Comparison of ENCODE assay signal across 9 cellular contexts in the genomic region with DNA sequence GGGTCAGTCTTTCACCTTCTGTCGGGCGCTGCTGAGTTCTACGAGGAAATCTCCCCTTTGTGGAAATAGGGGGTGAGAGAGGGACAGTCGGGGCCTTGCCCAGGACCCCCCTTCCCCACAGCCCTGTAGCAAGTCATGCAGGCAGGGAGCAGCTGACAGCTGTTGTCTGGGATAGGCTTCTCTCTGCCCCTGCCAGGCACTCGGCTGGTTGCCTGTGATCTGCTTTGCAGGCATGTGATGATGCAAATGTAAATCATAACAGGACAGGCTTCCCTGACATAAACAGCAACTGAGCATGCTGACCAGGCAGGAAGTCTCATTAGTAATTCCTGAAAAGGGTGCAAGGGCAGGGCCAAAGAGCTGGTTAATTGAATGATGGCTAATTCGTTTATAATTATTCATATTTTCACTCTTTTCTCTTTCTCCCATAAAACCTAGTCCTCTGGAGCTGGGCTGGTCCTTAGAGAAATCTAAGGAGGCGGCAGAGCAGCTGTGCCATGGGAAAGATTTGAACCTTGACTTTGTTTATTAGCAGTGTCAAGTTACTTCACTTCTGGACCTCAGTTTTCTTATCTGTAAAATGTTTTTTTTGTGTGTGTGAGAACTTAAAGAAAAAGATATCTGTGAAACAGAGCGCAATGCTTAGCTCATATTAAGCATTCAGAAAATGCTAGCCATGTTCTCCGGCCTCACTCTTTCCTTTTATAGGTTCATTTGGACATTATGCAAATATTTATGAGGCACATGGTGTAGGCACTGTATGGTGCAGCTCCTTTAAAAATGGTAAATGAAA.
DNase-seq lines count a peak whose midpoint lies in the region; TF ChIP-seq lines count a peak whose summit lies in the region.
"Had no signal": no experiment of that assay in that cellular context is flagged by ENCODE, and none has a peak within 500 bp of the region (broad histone marks: within the 10 kb centered on the region; RNA-seq: fewer than 3 reads in every experiment).

No MANE protein-coding gene starts in this region.

- H3K9me3 ChIP-seq in MG63 (peaks cover 19% of the 10 kb centered on the region), MM.1S (replicated peaks; ENCODE audit: insufficient read depth, low read length) (no peaks in the 10 kb centered on the region)

- WGBS in mesendoderm (ENCODE audit: extremely low coverage, insufficient coverage, low lambda C conversion rate): no CpG with 5 or more reads among the region's 9 CpGs

- H3K4ac ChIP-seq in mesendoderm (ENCODE audit: low read depth, low read length): no peak overlapping the region

- H3K27ac ChIP-seq in mesendoderm (ENCODE audit: low read depth, low read length): no peak overlapping the region
- H3K27ac ChIP-seq in MM.1S (ENCODE audit: low read length): no peak overlapping the region

- H4K8ac ChIP-seq in mesendoderm (ENCODE audit: low read depth, low read length): no peak overlapping the region

- no peak for TF ChIP-seq CTCF in MM.1S (IDR thresholded peaks at IDR 0.05; ENCODE audit: low read length)

- H3K27me3 ChIP-seq in MG63: no peaks in the 10 kb centered on the region
- no peaks in the 10 kb centered on the region for H3K27me3 ChIP-seq in mesendoderm (ENCODE audit: insufficient read depth, low read length, poor library complexity)
- H3K27me3 ChIP-seq in MM.1S (replicated peaks; ENCODE audit: insufficient read depth, low read length): no peaks in the 10 kb centered on the region
- H3K27me3 ChIP-seq in H7 (ENCODE audit: control insufficient read depth, insufficient read depth, low read length): no peaks in the 10 kb centered on the region

- no peaks in the 10 kb centered on the region for H4K20me1 ChIP-seq in MM.1S (ENCODE audit: insufficient read depth, low read length)

- H3K79me1 ChIP-seq in mesendoderm (ENCODE audit: low read length): peaks cover 13% of the 10 kb centered on the region

- H3K36me3 ChIP-seq in MG63: peaks cover 5% of the 10 kb centered on the region; the same call in 1 of the 2 replicates
- no peaks in the 10 kb centered on the region for H3K36me3 ChIP-seq in mesendoderm (ENCODE audit: control insufficient read depth, insufficient read depth, low read length)
- no peaks in the 10 kb centered on the region for H3K36me3 ChIP-seq in MM.1S (replicated peaks; ENCODE audit: insufficient read depth, low read length)
- H3K36me3 ChIP-seq in H7 (replicated peaks; ENCODE audit: control insufficient read depth, insufficient read depth, low read length): no peaks in the 10 kb centered on the region

- H2BK15ac ChIP-seq in mesendoderm (replicated peaks; ENCODE audit: low read depth): no peak overlapping the region

- H2AFZ ChIP-seq in MM.1S (ENCODE audit: low read length): no peak overlapping the region

- H2AK5ac ChIP-seq in mesendoderm (ENCODE audit: low read length): no peak overlapping the region

- no peak overlapping the region for H3K4me3 ChIP-seq in MG63
- no peak overlapping the region for H3K4me3 ChIP-seq in mesendoderm (ENCODE audit: low read length)
- no peak overlapping the region for H3K4me3 ChIP-seq in MM.1S (ENCODE audit: low read length)
- H3K4me3 ChIP-seq in H7 (ENCODE audit: insufficient read depth, low read depth, low read length): no peak overlapping the region

- no peaks in the 10 kb centered on the region for H3F3A ChIP-seq in MM.1S (ENCODE audit: insufficient read depth, low read length)

- H3K9ac ChIP-seq in mesendoderm (ENCODE audit: low read length) (no peak overlapping the region), MM.1S (ENCODE audit: low read length) (no peak overlapping the region)

- DNase-seq in AG08396 (ENCODE audit: low spot score) (peak; percentile 68), MG63 (peak; percentile 95), dermis microvascular lymphatic vessel endothelial cell (ENCODE audit: low read depth in 2 of 2) (peak; percentile 43 to 84), mesendoderm (no peak), activated T-cell treated with anti-CD3 and anti-CD28 coated beads for 4 hours (no peak), NOMO-1 treated with dmso at 0.1 percent for 144 hours (lab: John Stamatoyannopoulos, UW; ENCODE audit: unreplicated experiment) (no peak), MM.1S (no peak), H7 (no peak)
- DNase-seq: DND-41 had no signal

- H3K18ac ChIP-seq in mesendoderm (ENCODE audit: low read length): no peak overlapping the region

- H2BK120ac ChIP-seq in mesendoderm (ENCODE audit: low read depth, low read length): no peak overlapping the region

- peaks cover 8% of the 10 kb centered on the region for H3K4me1 ChIP-seq in mesendoderm (ENCODE audit: control insufficient read depth, low read depth, low read length)
- no peaks in the 10 kb centered on the region for H3K4me1 ChIP-seq in MM.1S (ENCODE audit: low read length)

- H3K23ac ChIP-seq in mesendoderm (ENCODE audit: low read length): no peak overlapping the region

- H3K9me2 ChIP-seq in MM.1S (replicated peaks; ENCODE audit: insufficient read depth, low read length): no peaks in the 10 kb centered on the region

- H4K5ac ChIP-seq in mesendoderm (ENCODE audit: low read length): no peak overlapping the region

- no peak overlapping the region for H2BK5ac ChIP-seq in mesendoderm (ENCODE audit: low read length)

- H3K4me2 ChIP-seq in mesendoderm (ENCODE audit: low read length) (no peak overlapping the region), MM.1S (ENCODE audit: low read depth, low read length) (no peak overlapping the region)

- H3K56ac ChIP-seq in mesendoderm (ENCODE audit: low read length): peak overlapping the region; percentile 51

- no peaks in the 10 kb centered on the region for H3K79me2 ChIP-seq in mesendoderm (ENCODE audit: control insufficient read depth, insufficient read depth, low read length)
- H3K79me2 ChIP-seq in MM.1S (ENCODE audit: low read length): no peaks in the 10 kb centered on the region

Comparison
In these comparisons a context has a peak if more than half of its experiments do, and no peak if none do; other contexts are left out.
1. DNase-seq: peak in AG08396 (single experiment), MG63 (single experiment) and dermis microvascular lymphatic vessel endothelial cell (2 of 2); none in mesendoderm (single experiment), activated T-cell treated with anti-CD3 and anti-CD28 coated beads for 4 hours (single experiment), NOMO-1 treated with dmso at 0.1 percent for 144 hours (single experiment), MM.1S (single experiment) and H7 (single experiment).